Comparison of ENCODE assay signal across 1 cellular context in the genomic region with DNA sequence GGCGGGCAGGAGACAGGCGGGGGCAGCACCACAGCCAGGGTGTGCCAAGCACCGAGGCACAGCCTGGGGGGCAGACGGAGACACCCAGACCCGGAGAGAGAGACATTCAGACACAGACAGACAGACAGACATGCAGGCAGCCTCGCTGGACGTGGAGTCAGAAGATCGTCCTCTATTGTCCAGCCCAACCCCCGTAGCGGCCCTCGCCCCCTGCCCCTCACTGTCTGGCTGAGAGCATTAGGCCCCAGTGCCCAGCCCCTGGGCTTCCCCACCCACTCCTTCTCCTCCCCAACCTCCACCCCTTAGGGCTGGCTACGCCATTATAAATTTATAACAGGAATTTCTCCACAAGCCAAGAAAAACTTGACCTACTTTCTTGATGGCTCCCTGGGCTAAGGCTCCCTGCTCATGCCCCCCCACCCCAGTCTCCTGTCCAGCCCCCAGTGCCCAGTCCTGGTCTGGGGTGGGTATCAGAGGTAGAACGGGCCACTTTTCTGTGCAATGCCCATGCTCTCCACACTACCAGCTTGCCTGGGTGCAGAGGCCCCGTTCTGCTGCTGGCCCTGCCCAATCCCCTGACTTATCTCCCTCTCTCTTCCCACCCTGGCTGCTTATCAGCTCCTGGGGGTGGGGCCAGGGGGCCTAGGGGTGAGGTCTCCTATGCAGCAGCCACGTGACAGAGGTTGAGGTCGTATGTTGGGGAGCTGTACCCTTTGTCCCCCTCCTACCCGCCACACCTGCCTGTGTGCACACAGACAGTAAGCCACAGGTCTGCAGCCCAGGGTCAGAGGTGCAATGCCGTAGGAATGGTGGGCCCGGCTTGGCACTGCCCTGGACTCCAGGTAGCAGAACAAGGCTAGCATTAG.
TF ChIP-seq lines count a peak whose summit lies in the region.

No MANE protein-coding gene starts in this region.

TF ChIP-seq in HepG2, 621 proteins besides CTCF, POLR2A, EP300 and RAD21 (continued from another document and continues in another):
- TF ChIP-seq LBX2 (CRISPR knock-in tag; IDR thresholded peaks at IDR 0.05; ENCODE audit: borderline replicate concordance) = no peak
- TF ChIP-seq ZNF691 (CRISPR knock-in tag; IDR thresholded peaks at IDR 0.05; ENCODE audit: borderline replicate concordance, low read depth) = peak; percentile 8; the same call in 1 of the 2 replicates
- no peak for TF ChIP-seq CREM (IDR thresholded peaks at IDR 0.05)
- no peak for TF ChIP-seq CREM (CRISPR knock-in tag; IDR thresholded peaks at IDR 0.05)
- 0 out of 2 replicates have a peak, but pooled peaks have one; percentile 81 for TF ChIP-seq ZBTB7A (CRISPR knock-in tag; IDR thresholded peaks at IDR 0.05)
- no peak for TF ChIP-seq ZKSCAN8 (CRISPR knock-in tag; IDR thresholded peaks at IDR 0.05; ENCODE audit: borderline replicate concordance)
- TF ChIP-seq NCOA2 (CRISPR knock-in tag; IDR thresholded peaks at IDR 0.05) = 0 out of 2 replicates have a peak, but pooled peaks have one; percentile 17
- no peak for TF ChIP-seq PHF21A (CRISPR knock-in tag; IDR thresholded peaks at IDR 0.05)
- 0 out of 2 replicates have a peak, but pooled peaks have one; percentile 18 for TF ChIP-seq BRD4 (CRISPR knock-in tag; IDR thresholded peaks at IDR 0.05)
- no peak for TF ChIP-seq ZNF720 (CRISPR knock-in tag; IDR thresholded peaks at IDR 0.05)
- TF ChIP-seq FOXA3 (CRISPR knock-in tag; IDR thresholded peaks at IDR 0.05) = no peak
- TF ChIP-seq SP5 (CRISPR knock-in tag; IDR thresholded peaks at IDR 0.05; ENCODE audit: borderline replicate concordance, low read depth) = peak; percentile 82
- TF ChIP-seq ATF7 (IDR thresholded peaks at IDR 0.05) = no peak
- 0 out of 2 replicates have a peak, but pooled peaks have one; percentile 10 for TF ChIP-seq ATF7 (CRISPR knock-in tag; IDR thresholded peaks at IDR 0.05)
- no peak for TF ChIP-seq CEBPZ (IDR thresholded peaks at IDR 0.05; ENCODE audit: low read length)
- TF ChIP-seq, protein P1, sequence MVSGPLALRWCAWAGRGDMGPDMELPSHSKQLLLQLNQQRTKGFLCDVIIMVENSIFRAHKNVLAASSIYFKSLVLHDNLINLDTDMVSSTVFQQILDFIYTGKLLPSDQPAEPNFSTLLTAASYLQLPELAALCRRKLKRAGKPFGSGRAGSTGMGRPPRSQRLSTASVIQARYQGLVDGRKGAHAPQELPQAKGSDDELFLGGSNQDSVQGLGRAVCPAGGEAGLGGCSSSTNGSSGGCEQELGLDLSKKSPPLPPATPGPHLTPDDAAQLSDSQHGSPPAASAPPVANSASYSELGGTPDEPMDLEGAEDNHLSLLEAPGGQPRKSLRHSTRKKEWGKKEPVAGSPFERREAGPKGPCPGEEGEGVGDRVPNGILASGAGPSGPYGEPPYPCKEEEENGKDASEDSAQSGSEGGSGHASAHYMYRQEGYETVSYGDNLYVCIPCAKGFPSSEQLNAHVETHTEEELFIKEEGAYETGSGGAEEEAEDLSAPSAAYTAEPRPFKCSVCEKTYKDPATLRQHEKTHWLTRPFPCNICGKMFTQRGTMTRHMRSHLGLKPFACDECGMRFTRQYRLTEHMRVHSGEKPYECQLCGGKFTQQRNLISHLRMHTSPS (CRISPR knock-in tag; IDR thresholded peaks at IDR 0.05; ENCODE audit: low read depth) = peak; percentile 94
- no peak for TF ChIP-seq ZNF775 (CRISPR knock-in tag; IDR thresholded peaks at IDR 0.05; ENCODE audit: borderline replicate concordance)
- TF ChIP-seq ZNF12 (CRISPR knock-in tag; IDR thresholded peaks at IDR 0.05) = 0 out of 2 replicates have a peak, but pooled peaks have one; percentile 39
- no peak for TF ChIP-seq DDIT3 (CRISPR knock-in tag; IDR thresholded peaks at IDR 0.05)
- peak; percentile 28; the same call in 1 of the 2 replicates for TF ChIP-seq HNF4G (IDR thresholded peaks at IDR 0.05; ENCODE audit: borderline replicate concordance, low read depth, low read length)
- TF ChIP-seq HNF4G (CRISPR knock-in tag; IDR thresholded peaks at IDR 0.05; ENCODE audit: borderline replicate concordance, low read depth) = no peak
- no peak for TF ChIP-seq HNRNPH1 (optimal IDR thresholded peaks at IDR 0.05; ENCODE audit: low read depth, low read length)
- TF ChIP-seq TFE3 (CRISPR knock-in tag; IDR thresholded peaks at IDR 0.05) = peak; percentile 60; the same call in 1 of the 2 replicates
- TF ChIP-seq MYC (CRISPR knock-in tag; IDR thresholded peaks at IDR 0.05; ENCODE audit: borderline replicate concordance) = peak; percentile 23; the same call in 1 of the 2 replicates
- 0 out of 2 replicates have a peak, but pooled peaks have one; percentile 7 for TF ChIP-seq SOX13 (IDR thresholded peaks at IDR 0.05)
- TF ChIP-seq SOX13 (CRISPR knock-in tag; conservative IDR thresholded peaks at IDR 0.05 in 1 of 2, IDR thresholded peaks at IDR 0.05 in 1 of 2) = peak in 1 of 2 experiments; percentile 45; a peak in 2 of 4 replicates
- TF ChIP-seq, protein P2, sequence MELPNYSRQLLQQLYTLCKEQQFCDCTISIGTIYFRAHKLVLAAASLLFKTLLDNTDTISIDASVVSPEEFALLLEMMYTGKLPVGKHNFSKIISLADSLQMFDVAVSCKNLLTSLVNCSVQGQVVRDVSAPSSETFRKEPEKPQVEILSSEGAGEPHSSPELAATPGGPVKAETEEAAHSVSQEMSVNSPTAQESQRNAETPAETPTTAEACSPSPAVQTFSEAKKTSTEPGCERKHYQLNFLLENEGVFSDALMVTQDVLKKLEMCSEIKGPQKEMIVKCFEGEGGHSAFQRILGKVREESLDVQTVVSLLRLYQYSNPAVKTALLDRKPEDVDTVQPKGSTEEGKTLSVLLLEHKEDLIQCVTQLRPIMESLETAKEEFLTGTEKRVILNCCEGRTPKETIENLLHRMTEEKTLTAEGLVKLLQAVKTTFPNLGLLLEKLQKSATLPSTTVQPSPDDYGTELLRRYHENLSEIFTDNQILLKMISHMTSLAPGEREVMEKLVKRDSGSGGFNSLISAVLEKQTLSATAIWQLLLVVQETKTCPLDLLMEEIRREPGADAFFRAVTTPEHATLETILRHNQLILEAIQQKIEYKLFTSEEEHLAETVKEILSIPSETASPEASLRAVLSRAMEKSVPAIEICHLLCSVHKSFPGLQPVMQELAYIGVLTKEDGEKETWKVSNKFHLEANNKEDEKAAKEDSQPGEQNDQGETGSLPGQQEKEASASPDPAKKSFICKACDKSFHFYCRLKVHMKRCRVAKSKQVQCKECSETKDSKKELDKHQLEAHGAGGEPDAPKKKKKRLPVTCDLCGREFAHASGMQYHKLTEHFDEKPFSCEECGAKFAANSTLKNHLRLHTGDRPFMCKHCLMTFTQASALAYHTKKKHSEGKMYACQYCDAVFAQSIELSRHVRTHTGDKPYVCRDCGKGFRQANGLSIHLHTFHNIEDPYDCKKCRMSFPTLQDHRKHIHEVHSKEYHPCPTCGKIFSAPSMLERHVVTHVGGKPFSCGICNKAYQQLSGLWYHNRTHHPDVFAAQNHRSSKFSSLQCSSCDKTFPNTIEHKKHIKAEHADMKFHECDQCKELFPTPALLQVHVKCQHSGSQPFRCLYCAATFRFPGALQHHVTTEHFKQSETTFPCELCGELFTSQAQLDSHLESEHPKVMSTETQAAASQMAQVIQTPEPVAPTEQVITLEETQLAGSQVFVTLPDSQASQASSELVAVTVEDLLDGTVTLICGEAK (IDR thresholded peaks at IDR 0.05) = no peak
- TF ChIP-seq, protein P2 (CRISPR knock-in tag; IDR thresholded peaks at IDR 0.05) = no peak
- TF ChIP-seq SP1 (IDR thresholded peaks at IDR 0.05) = no peak
- peak; percentile 52 for TF ChIP-seq SP1 (CRISPR knock-in tag; IDR thresholded peaks at IDR 0.05)
- TF ChIP-seq ZBTB10 (CRISPR knock-in tag; IDR thresholded peaks at IDR 0.05; ENCODE audit: borderline replicate concordance) = peak; percentile 70; the same call in 1 of the 2 replicates
- TF ChIP-seq HOXA7 (CRISPR knock-in tag; IDR thresholded peaks at IDR 0.05) = no peak
- no peak for TF ChIP-seq ZFAT (CRISPR knock-in tag; conservative IDR thresholded peaks at IDR 0.05)
- no peak for TF ChIP-seq HNRNPUL1 (IDR thresholded peaks at IDR 0.05; ENCODE audit: low read depth, low read length)
- no peak for TF ChIP-seq ZMYM2 (CRISPR knock-in tag; IDR thresholded peaks at IDR 0.05)
